In the genomic region with DNA sequence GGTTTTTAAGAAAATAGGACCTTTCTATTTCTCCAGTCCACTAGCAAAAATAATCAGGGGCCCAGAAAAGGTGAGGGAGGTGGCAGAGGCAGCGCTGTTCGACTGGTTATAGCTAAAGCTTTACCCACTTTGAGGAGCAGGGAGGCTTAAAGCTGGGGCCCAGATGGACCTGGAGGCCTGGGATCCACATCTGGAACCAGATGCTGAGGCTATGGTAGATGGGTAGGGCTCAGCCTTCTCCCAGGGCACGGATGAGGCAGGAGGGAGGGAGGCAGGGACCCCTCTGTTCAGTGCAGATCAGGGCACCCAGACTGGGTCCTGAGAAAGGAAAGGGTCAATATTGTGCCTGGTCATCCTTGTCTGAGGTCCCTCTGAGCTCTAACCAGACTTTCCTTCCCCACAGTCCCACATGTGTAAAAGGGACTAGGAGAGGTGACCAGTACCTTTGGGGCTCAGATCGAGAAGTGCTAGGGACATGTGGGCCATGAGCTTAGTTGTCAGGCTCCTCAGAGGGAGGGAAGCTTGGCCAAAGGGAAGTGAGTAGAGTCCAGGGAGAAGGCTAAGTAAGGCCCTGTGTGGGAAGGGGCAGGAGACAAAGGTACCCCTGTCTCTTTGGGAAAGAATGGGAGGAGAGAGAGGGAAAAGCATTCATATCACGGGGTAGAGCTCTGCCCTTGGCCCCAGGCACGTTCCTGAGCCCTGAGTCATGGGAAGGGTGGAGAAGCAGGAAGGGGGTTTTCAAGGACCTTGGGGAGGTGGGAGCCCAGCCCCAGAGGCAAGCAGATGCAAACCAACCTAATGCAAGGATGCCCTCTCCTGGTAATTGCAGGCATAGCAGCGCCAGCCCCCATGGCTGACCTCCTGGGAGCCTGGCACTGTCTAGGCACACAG, we compare ENCODE assay signal across 1 cellular context.
TF ChIP-seq lines count a peak whose summit lies in the region.

No MANE protein-coding gene starts in this region.

TF ChIP-seq in HepG2, 621 proteins besides CTCF, POLR2A, EP300 and RAD21 (continued from another document and continues in another):
- TF ChIP-seq, protein P1, sequence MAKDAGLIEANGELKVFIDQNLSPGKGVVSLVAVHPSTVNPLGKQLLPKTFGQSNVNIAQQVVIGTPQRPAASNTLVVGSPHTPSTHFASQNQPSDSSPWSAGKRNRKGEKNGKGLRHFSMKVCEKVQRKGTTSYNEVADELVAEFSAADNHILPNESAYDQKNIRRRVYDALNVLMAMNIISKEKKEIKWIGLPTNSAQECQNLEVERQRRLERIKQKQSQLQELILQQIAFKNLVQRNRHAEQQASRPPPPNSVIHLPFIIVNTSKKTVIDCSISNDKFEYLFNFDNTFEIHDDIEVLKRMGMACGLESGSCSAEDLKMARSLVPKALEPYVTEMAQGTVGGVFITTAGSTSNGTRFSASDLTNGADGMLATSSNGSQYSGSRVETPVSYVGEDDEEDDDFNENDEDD (CRISPR knock-in tag; IDR thresholded peaks at IDR 0.05; ENCODE audit: borderline replicate concordance), result peak; percentile 63; the same call in 1 of the 2 replicates
- TF ChIP-seq RBFOX2 (IDR thresholded peaks at IDR 0.05; ENCODE audit: low read depth, low read length), result peak; percentile 55; the same call in 1 of the 2 replicates
- TF ChIP-seq, protein P2, sequence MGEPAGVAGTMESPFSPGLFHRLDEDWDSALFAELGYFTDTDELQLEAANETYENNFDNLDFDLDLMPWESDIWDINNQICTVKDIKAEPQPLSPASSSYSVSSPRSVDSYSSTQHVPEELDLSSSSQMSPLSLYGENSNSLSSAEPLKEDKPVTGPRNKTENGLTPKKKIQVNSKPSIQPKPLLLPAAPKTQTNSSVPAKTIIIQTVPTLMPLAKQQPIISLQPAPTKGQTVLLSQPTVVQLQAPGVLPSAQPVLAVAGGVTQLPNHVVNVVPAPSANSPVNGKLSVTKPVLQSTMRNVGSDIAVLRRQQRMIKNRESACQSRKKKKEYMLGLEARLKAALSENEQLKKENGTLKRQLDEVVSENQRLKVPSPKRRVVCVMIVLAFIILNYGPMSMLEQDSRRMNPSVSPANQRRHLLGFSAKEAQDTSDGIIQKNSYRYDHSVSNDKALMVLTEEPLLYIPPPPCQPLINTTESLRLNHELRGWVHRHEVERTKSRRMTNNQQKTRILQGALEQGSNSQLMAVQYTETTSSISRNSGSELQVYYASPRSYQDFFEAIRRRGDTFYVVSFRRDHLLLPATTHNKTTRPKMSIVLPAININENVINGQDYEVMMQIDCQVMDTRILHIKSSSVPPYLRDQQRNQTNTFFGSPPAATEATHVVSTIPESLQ (CRISPR knock-in tag; conservative IDR thresholded peaks at IDR 0.05), result 0 out of 2 replicates have a peak, but pooled peaks have one; percentile 42
- peak; percentile 95 for TF ChIP-seq STAG1 (CRISPR knock-in tag; IDR thresholded peaks at IDR 0.05)
- no peak for TF ChIP-seq ZNF773 (CRISPR knock-in tag; IDR thresholded peaks at IDR 0.05; ENCODE audit: borderline replicate concordance)
- TF ChIP-seq KDM6A (CRISPR knock-in tag; IDR thresholded peaks at IDR 0.05; ENCODE audit: low read depth), result peak; percentile 20; the same call in 1 of the 2 replicates
- peak; percentile 84 for TF ChIP-seq BHLHE40 (IDR thresholded peaks at IDR 0.05; ENCODE audit: low read length)
- no peak for TF ChIP-seq ZFAT (CRISPR knock-in tag; conservative IDR thresholded peaks at IDR 0.05)
- TF ChIP-seq KAT2B (IDR thresholded peaks at IDR 0.05; ENCODE audit: borderline replicate concordance, low read depth, low read length), result no peak
- peak; percentile 86; the same call in 1 of the 2 replicates for TF ChIP-seq ZNF124 (CRISPR knock-in tag; IDR thresholded peaks at IDR 0.05)
- TF ChIP-seq, protein P3, sequence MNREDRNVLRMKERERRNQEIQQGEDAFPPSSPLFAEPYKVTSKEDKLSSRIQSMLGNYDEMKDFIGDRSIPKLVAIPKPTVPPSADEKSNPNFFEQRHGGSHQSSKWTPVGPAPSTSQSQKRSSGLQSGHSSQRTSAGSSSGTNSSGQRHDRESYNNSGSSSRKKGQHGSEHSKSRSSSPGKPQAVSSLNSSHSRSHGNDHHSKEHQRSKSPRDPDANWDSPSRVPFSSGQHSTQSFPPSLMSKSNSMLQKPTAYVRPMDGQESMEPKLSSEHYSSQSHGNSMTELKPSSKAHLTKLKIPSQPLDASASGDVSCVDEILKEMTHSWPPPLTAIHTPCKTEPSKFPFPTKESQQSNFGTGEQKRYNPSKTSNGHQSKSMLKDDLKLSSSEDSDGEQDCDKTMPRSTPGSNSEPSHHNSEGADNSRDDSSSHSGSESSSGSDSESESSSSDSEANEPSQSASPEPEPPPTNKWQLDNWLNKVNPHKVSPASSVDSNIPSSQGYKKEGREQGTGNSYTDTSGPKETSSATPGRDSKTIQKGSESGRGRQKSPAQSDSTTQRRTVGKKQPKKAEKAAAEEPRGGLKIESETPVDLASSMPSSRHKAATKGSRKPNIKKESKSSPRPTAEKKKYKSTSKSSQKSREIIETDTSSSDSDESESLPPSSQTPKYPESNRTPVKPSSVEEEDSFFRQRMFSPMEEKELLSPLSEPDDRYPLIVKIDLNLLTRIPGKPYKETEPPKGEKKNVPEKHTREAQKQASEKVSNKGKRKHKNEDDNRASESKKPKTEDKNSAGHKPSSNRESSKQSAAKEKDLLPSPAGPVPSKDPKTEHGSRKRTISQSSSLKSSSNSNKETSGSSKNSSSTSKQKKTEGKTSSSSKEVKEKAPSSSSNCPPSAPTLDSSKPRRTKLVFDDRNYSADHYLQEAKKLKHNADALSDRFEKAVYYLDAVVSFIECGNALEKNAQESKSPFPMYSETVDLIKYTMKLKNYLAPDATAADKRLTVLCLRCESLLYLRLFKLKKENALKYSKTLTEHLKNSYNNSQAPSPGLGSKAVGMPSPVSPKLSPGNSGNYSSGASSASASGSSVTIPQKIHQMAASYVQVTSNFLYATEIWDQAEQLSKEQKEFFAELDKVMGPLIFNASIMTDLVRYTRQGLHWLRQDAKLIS (CRISPR knock-in tag; IDR thresholded peaks at IDR 0.05), result 0 out of 2 replicates have a peak, but pooled peaks have one; percentile 46
- TF ChIP-seq, protein P4, sequence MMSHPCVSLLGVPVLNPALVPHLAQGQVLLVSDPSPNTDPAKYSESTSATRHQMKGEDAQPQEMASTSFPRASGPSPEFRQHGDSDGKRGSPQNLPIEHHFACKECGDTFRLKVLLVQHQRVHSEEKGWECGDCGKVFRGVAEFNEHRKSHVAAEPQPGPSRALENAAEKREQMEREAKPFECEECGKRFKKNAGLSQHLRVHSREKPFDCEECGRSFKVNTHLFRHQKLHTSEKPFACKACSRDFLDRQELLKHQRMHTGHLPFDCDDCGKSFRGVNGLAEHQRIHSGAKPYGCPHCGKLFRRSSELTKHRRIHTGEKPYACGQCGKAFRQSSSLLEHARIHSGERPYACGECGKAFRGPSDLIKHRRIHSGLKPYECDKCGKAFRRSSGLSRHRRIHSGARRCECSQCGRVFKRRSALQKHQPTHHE (CRISPR knock-in tag; IDR thresholded peaks at IDR 0.05; ENCODE audit: borderline replicate concordance), result 0 out of 2 replicates have a peak, but pooled peaks have one; percentile 57
- TF ChIP-seq RXRB (CRISPR knock-in tag; IDR thresholded peaks at IDR 0.05; ENCODE audit: borderline replicate concordance), result peak; percentile 94
- TF ChIP-seq HMG20B (CRISPR knock-in tag; conservative IDR thresholded peaks at IDR 0.05), result peak; percentile 86
- TF ChIP-seq ZNF205 (CRISPR knock-in tag; IDR thresholded peaks at IDR 0.05), result 0 out of 2 replicates have a peak, but pooled peaks have one; percentile 57
- TF ChIP-seq HNF4A (CRISPR knock-in tag; IDR thresholded peaks at IDR 0.05), result peak; percentile 78
- TF ChIP-seq NBN (conservative IDR thresholded peaks at IDR 0.05), result no peak
- peak; percentile 46; the same call in 1 of the 2 replicates for TF ChIP-seq GABPB1 (CRISPR knock-in tag; IDR thresholded peaks at IDR 0.05)
- TF ChIP-seq, protein P5, sequence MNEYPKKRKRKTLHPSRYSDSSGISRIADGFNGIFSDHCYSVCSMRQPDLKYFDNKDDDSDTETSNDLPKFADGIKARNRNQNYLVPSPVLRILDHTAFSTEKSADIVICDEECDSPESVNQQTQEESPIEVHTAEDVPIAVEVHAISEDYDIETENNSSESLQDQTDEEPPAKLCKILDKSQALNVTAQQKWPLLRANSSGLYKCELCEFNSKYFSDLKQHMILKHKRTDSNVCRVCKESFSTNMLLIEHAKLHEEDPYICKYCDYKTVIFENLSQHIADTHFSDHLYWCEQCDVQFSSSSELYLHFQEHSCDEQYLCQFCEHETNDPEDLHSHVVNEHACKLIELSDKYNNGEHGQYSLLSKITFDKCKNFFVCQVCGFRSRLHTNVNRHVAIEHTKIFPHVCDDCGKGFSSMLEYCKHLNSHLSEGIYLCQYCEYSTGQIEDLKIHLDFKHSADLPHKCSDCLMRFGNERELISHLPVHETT (CRISPR knock-in tag; conservative IDR thresholded peaks at IDR 0.05), result 0 out of 2 replicates have a peak, but pooled peaks have one; percentile 21
- TF ChIP-seq NFKBIZ (CRISPR knock-in tag; IDR thresholded peaks at IDR 0.05), result 0 out of 2 replicates have a peak, but pooled peaks have one; percentile 82
- no peak for TF ChIP-seq NFYB (CRISPR knock-in tag; IDR thresholded peaks at IDR 0.05)
- TF ChIP-seq GATA4 (IDR thresholded peaks at IDR 0.05; ENCODE audit: borderline replicate concordance, low read depth), result no peak
- TF ChIP-seq, protein P6, sequence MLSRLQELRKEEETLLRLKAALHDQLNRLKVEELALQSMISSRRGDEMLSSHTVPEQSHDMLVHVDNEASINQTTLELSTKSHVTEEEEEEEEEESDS (CRISPR knock-in tag; IDR thresholded peaks at IDR 0.05; ENCODE audit: borderline replicate concordance), result no peak
- TF ChIP-seq FOXP1 (IDR thresholded peaks at IDR 0.05), result no peak
- TF ChIP-seq FOXP1 (CRISPR knock-in tag; IDR thresholded peaks at IDR 0.05), result peak; percentile 20; the same call in 1 of the 2 replicates
- TF ChIP-seq PAWR (CRISPR knock-in tag; IDR thresholded peaks at IDR 0.05; ENCODE audit: borderline replicate concordance), result 0 out of 2 replicates have a peak, but pooled peaks have one; percentile 65
- 0 out of 2 replicates have a peak, but pooled peaks have one; percentile 38 for TF ChIP-seq ZBTB20 (CRISPR knock-in tag; IDR thresholded peaks at IDR 0.05; ENCODE audit: borderline replicate concordance, low read depth)
- TF ChIP-seq PITX1 (CRISPR knock-in tag; IDR thresholded peaks at IDR 0.05), result peak; percentile 88; the same call in 1 of the 2 replicates
- TF ChIP-seq, protein P7, sequence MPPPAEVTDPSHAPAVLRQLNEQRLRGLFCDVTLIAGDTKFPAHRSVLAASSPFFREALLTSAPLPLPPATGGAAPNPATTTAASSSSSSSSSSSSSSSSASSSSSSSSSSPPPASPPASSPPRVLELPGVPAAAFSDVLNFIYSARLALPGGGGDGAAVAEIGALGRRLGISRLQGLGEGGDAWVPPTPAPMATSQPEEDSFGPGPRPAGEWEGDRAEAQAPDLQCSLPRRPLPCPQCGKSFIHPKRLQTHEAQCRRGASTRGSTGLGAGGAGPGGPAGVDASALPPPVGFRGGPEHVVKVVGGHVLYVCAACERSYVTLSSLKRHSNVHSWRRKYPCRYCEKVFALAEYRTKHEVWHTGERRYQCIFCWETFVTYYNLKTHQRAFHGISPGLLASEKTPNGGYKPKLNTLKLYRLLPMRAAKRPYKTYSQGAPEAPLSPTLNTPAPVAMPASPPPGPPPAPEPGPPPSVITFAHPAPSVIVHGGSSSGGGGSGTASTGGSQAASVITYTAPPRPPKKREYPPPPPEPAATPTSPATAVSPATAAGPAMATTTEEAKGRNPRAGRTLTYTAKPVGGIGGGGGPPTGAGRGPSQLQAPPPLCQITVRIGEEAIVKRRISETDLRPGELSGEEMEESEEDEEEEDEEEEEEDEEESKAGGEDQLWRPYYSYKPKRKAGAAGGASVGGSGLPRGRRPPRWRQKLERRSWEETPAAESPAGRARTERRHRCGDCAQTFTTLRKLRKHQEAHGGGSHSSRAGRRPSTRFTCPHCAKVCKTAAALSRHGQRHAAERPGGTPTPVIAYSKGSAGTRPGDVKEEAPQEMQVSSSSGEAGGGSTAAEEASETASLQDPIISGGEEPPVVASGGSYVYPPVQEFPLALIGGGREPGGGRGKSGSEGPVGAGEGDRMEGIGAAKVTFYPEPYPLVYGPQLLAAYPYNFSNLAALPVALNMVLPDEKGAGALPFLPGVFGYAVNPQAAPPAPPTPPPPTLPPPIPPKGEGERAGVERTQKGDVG (CRISPR knock-in tag; IDR thresholded peaks at IDR 0.05; ENCODE audit: borderline replicate concordance), result no peak
- TF ChIP-seq, protein P8, sequence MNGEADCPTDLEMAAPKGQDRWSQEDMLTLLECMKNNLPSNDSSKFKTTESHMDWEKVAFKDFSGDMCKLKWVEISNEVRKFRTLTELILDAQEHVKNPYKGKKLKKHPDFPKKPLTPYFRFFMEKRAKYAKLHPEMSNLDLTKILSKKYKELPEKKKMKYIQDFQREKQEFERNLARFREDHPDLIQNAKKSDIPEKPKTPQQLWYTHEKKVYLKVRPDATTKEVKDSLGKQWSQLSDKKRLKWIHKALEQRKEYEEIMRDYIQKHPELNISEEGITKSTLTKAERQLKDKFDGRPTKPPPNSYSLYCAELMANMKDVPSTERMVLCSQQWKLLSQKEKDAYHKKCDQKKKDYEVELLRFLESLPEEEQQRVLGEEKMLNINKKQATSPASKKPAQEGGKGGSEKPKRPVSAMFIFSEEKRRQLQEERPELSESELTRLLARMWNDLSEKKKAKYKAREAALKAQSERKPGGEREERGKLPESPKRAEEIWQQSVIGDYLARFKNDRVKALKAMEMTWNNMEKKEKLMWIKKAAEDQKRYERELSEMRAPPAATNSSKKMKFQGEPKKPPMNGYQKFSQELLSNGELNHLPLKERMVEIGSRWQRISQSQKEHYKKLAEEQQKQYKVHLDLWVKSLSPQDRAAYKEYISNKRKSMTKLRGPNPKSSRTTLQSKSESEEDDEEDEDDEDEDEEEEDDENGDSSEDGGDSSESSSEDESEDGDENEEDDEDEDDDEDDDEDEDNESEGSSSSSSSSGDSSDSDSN (CRISPR knock-in tag; IDR thresholded peaks at IDR 0.05), result 0 out of 2 replicates have a peak, but pooled peaks have one; percentile 37
- TF ChIP-seq TRIM24 (CRISPR knock-in tag; IDR thresholded peaks at IDR 0.05), result no peak
- TF ChIP-seq TBX2 (CRISPR knock-in tag; IDR thresholded peaks at IDR 0.05; ENCODE audit: borderline replicate concordance), result peak; percentile 93
- TF ChIP-seq ZNF792 (CRISPR knock-in tag; IDR thresholded peaks at IDR 0.05), result peak; percentile 85; the same call in 1 of the 2 replicates
- peak; percentile 95 for TF ChIP-seq HDAC2 (CRISPR knock-in tag; IDR thresholded peaks at IDR 0.05)
- TF ChIP-seq, protein P9, sequence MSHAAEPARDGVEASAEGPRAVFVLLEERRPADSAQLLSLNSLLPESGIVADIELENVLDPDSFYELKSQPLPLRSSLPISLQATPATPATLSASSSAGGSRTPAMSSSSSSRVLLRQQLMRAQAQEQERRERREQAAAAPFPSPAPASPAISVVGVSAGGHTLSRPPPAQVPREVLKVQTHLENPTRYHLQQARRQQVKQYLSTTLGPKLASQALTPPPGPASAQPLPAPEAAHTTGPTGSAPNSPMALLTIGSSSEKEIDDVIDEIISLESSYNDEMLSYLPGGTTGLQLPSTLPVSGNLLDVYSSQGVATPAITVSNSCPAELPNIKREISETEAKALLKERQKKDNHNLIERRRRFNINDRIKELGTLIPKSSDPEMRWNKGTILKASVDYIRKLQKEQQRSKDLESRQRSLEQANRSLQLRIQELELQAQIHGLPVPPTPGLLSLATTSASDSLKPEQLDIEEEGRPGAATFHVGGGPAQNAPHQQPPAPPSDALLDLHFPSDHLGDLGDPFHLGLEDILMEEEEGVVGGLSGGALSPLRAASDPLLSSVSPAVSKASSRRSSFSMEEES (CRISPR knock-in tag; IDR thresholded peaks at IDR 0.05), result peak; percentile 98
- TF ChIP-seq EED (CRISPR knock-in tag; IDR thresholded peaks at IDR 0.05), result 0 out of 2 replicates have a peak, but pooled peaks have one; percentile 46
